ENCODE assay signal across 8 cellular contexts in genomic region chr6:111481836-111482235, GRCh38. TPM values are rescaled to one million over a fixed set of nuclear protein-coding genes. Genes with fewer than 3 reads are reported as not detected.
DNase-seq lines count a peak whose midpoint lies in the region; ATAC-seq and TF ChIP-seq lines count a peak whose summit lies in the region.

No MANE protein-coding gene starts in this region.

- peak overlapping the region in 2 of 3 donors; percentile 95 to 97 for H3K27ac Mint-ChIP-seq in CD4-positive, CD25-positive, alpha-beta regulatory T cell
- peak overlapping the region; percentile 85 to 98 for H3K27ac Mint-ChIP-seq in natural killer cell

- H3K9me3 ChIP-seq in CD4-positive, CD25-positive, alpha-beta regulatory T cell (ENCODE audit: control insufficient read depth in 2 of 2, low read length in 2 of 2): no peaks in the 10 kb centered on the region
- H3K9me3 ChIP-seq in duodenal mucosa (ENCODE audit: control insufficient read depth in 1 of 2, low read length in 2 of 2): no peaks in the 10 kb centered on the region

- H3K4me1 Mint-ChIP-seq in CD4-positive, CD25-positive, alpha-beta regulatory T cell: peaks cover 33 to 59% (median 44%) of the 10 kb centered on the region in 4 donors
- peaks cover 31 to 39% of the 10 kb centered on the region in 2 donors for H3K4me1 Mint-ChIP-seq in natural killer cell

- ATAC-seq in CD4-positive, CD25-positive, alpha-beta regulatory T cell (ENCODE audit: low read depth in 2 of 2): no peak
- ATAC-seq in GM21529 (IDR thresholded peaks at IDR 0.05; ENCODE audit: unreplicated experiment) (peak; percentile 16), natural killer cell (peak in 1 of 3 donors; percentile 2), GM21825 (IDR thresholded peaks at IDR 0.05; ENCODE audit: unreplicated experiment) (no peak), HG03108 (IDR thresholded peaks at IDR 0.05; ENCODE audit: unreplicated experiment) (no peak)

- DNase-seq in CD4-positive, CD25-positive, alpha-beta regulatory T cell: no peak
- DNase-seq in NCI-H774 (lab: John Stamatoyannopoulos, UW) (peak; percentile 68), natural killer cell (no peak), cerebellar nuclear complex (lab: John Stamatoyannopoulos, UW) (no peak)

- peak overlapping the region; percentile 94 to 99 (median 96) for H3K4me3 Mint-ChIP-seq in CD4-positive, CD25-positive, alpha-beta regulatory T cell
- H3K4me3 Mint-ChIP-seq in natural killer cell: peak overlapping the region; percentile 90

- no peaks in the 10 kb centered on the region for H3K36me3 Mint-ChIP-seq in CD4-positive, CD25-positive, alpha-beta regulatory T cell
- H3K36me3 Mint-ChIP-seq in natural killer cell: no peaks in the 10 kb centered on the region

- no peaks in the 10 kb centered on the region for H3K36me3 ChIP-seq in CD4-positive, CD25-positive, alpha-beta regulatory T cell (ENCODE audit: control insufficient read depth, insufficient read depth, low read length)
- no peaks in the 10 kb centered on the region for H3K36me3 ChIP-seq in duodenal mucosa (ENCODE audit: control insufficient read depth in 1 of 2, insufficient read depth in 2 of 2, low read length in 2 of 2)

- no peaks in the 10 kb centered on the region for H3K27me3 ChIP-seq in CD4-positive, CD25-positive, alpha-beta regulatory T cell (ENCODE audit: control insufficient read depth, insufficient read depth, low read length)
- no peaks in the 10 kb centered on the region for H3K27me3 ChIP-seq in duodenal mucosa (ENCODE audit: control insufficient read depth in 1 of 2, insufficient read depth in 2 of 2, low read length in 2 of 2)

- no peak for TF ChIP-seq CTCF in natural killer cell (IDR thresholded peaks at IDR 0.05)

- no peaks in the 10 kb centered on the region for H3K9me3 Mint-ChIP-seq in CD4-positive, CD25-positive, alpha-beta regulatory T cell
- H3K9me3 Mint-ChIP-seq in natural killer cell: no peaks in the 10 kb centered on the region

- H3K27ac ChIP-seq in CD4-positive, CD25-positive, alpha-beta regulatory T cell (ENCODE audit: insufficient read depth, low read length, poor library complexity, severe bottlenecking): peak overlapping the region; percentile 99
- H3K27ac ChIP-seq in duodenal mucosa (ENCODE audit: low read depth, low read length): peak overlapping the region; percentile 99

- peak overlapping the region; percentile 92 for H3K4me3 ChIP-seq in CD4-positive, CD25-positive, alpha-beta regulatory T cell (ENCODE audit: low read depth, low read length)
- H3K4me3 ChIP-seq in duodenal mucosa (ENCODE audit: low read depth in 1 of 2, low read length in 2 of 2): peak overlapping the region; percentile 83 to 90

- H3K9ac ChIP-seq in duodenal mucosa (ENCODE audit: low read depth in 1 of 2, low read length in 2 of 2): peak overlapping the region; percentile 69 to 73

- H3K4me1 ChIP-seq in CD4-positive, CD25-positive, alpha-beta regulatory T cell (ENCODE audit: control insufficient read depth, insufficient read depth, low read length, poor library complexity, severe bottlenecking): peaks cover 37% of the 10 kb centered on the region
- peaks cover 10 to 27% of the 10 kb centered on the region in 2 donors for H3K4me1 ChIP-seq in duodenal mucosa (ENCODE audit: control insufficient read depth in 1 of 2, insufficient read depth in 2 of 2, low read length in 2 of 2)

- no peaks in the 10 kb centered on the region for H3K27me3 Mint-ChIP-seq in CD4-positive, CD25-positive, alpha-beta regulatory T cell
- no peaks in the 10 kb centered on the region for H3K27me3 Mint-ChIP-seq in natural killer cell (ENCODE audit: low read depth in 2 of 2)

- intact Hi-C loops in natural killer cell (cut with micrococcal nuclease): loop anchor here (5.0 to 10.0 kb wide), 2 partner anchors 563 to 605 kb away; partner anchors contain the start of genes FAM229B and TUBE1

RNA-seq across cellular contexts. Expression of gene REV3L, which starts 1.2 kb away (rescaled TPM):
- total RNA-seq in CD4-positive, CD25-positive, alpha-beta regulatory T cell: 35.7 TPM
- polyA plus RNA-seq in CD4-positive, CD25-positive, alpha-beta regulatory T cell: 10 to 100 TPM in 1 of 4 donors, 1 to 10 TPM in 3; 6.5 to 11.2 (median 8.8) TPM
- total RNA-seq in natural killer cell: 10 to 100 TPM; 18.1 to 25.5 (median 22.7) TPM
